ENCODE assay signal across 9 cellular contexts in the genomic region with DNA sequence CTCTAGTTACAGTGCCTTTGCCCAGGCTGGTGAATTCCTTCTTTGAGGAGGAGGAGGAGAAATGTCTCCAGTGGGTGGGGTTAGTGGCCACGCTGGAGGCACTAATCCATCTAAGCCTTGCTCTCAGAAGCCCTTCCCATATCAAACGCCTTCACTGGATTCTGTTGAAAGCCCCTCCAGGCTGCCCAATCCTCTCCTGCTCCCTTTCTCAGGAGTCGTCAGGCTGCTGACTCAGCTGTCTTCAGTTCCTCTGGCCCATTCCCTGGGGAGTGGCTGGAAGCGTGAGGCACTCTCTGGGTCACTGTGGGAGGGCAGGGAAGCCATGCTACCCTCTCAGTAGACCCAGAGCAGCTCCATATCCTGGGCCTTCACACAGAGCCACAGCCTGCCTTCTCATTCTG. TPM values are rescaled to one million over a fixed set of nuclear protein-coding genes. Genes with fewer than 3 reads are reported as not detected.
DNase-seq lines count a peak whose midpoint lies in the region; ATAC-seq, FAIRE-seq and TF ChIP-seq lines count a peak whose summit lies in the region.
"Had no signal": no experiment of that assay in that cellular context is flagged by ENCODE, and none has a peak within 500 bp of the region (broad histone marks: within the 10 kb centered on the region; RNA-seq: fewer than 3 reads in every experiment).

No MANE protein-coding gene starts in this region.

- H3K27ac ChIP-seq in HUES6 (ENCODE audit: low read depth, low read length) (peak overlapping the region; percentile 95), K562 (ENCODE audit: extremely low read depth, low read depth, low read length) (peak overlapping the region; percentile 82; the same call in 2 of the 3 replicates), keratinocyte (ENCODE audit: control insufficient read depth, insufficient read depth, low read length) (no peak overlapping the region), temporal lobe (ENCODE audit: low read depth, low read length) (peak overlapping the region; percentile 57)

- peaks cover 20% of the 10 kb centered on the region for H4K20me1 ChIP-seq in K562 (replicated peaks; ENCODE audit: control insufficient read depth, insufficient read depth, low read length)
- no peaks in the 10 kb centered on the region for H4K20me1 ChIP-seq in keratinocyte (ENCODE audit: control insufficient read depth, extremely low read depth, insufficient read depth, low read length)

- intact Hi-C loops in K562 (cut with micrococcal nuclease): no loop called here

- H3K9me3 ChIP-seq in HUES6 (ENCODE audit: control insufficient read depth, insufficient read depth, low read depth, low read length) (no peaks in the 10 kb centered on the region), K562 (replicated peaks; ENCODE audit: control insufficient read depth, insufficient read depth, low read depth, low read length) (no peaks in the 10 kb centered on the region), keratinocyte (ENCODE audit: control insufficient read depth, low read depth, low read length) (no peaks in the 10 kb centered on the region)

- dilution Hi-C loops in keratinocyte (cut with MboI; ENCODE audit: extremely low pct_ligation_motif_present, low sequenced_read_pairs): no loop called here

- TF ChIP-seq EP300 in K562 (IDR thresholded peaks at IDR 0.05; ENCODE audit: low read length): no peak

- H3K9ac ChIP-seq in HUES6 (ENCODE audit: low read length) (peak overlapping the region; percentile 98), K562 (ENCODE audit: insufficient read depth in 1 of 2, low read depth in 2 of 2, low read length in 2 of 2) (peak overlapping the region in 1 of 2 experiments; percentile 100; a peak in 3 of 4 replicates), keratinocyte (ENCODE audit: control insufficient read depth, extremely low read depth, insufficient read depth, low read length) (peak overlapping the region; percentile 19)

- POLR2A ChIA-PET in K562 (lab: Yijun Ruan, JAX): interaction anchor here (0.6 to 2.6 kb wide), 3 partner anchors 9 to 396 kb away, joined by 3 to 20 read pairs (median 4); a partner anchor contains a TSS

- BruUV-seq in K562 (replicated peaks; lab: Mats Ljungman, UMichigan): no TSS peak

- H3K4me2 ChIP-seq in K562 (ENCODE audit: insufficient read depth, low read length) (peak overlapping the region; percentile 89), keratinocyte (ENCODE audit: control insufficient read depth, extremely low read depth, insufficient read depth, low read depth, low read length) (peak overlapping the region; percentile 98)

- TF ChIP-seq RAD21 in K562 (CRISPR knock-in tag; conservative IDR thresholded peaks at IDR 0.05 in 1 of 2, IDR thresholded peaks at IDR 0.05 in 1 of 2): no peak

- TF ChIP-seq POLR2A in K562 (conservative IDR thresholded peaks at IDR 0.05): no peak

- H3K4me1 ChIP-seq in HUES6 (ENCODE audit: control insufficient read depth, insufficient read depth, low read length) (peaks cover 12% of the 10 kb centered on the region), K562 (replicated peaks in 1 of 2; ENCODE audit: control insufficient read depth in 2 of 2, insufficient read depth in 2 of 2, low read length in 2 of 2) (peaks cover 32 to 35% of the 10 kb centered on the region in 2 experiments; a peak in 4 of 5 replicates), keratinocyte (ENCODE audit: control insufficient read depth, extremely low read depth, insufficient read depth, low read length) (peaks cover 29% of the 10 kb centered on the region)

- in situ Hi-C loops in K562 (cut with MboI): no loop called here

- ATAC-seq in K562 (no peak), HG03139 (IDR thresholded peaks at IDR 0.05; ENCODE audit: unreplicated experiment) (no peak)
- no peak for ATAC-seq in stimulated activated naive CD8-positive, alpha-beta T cell treated with anti-CD3 and anti-CD28 coated beads, Interleukin-15, Interleukin-2, amounts not matched to agents 100 U/mL and 50 U/mL, for 24 hours

- 71% methylated on average over 4 of the region's 4 CpGs for WGBS in K562 (ENCODE audit: insufficient coverage, low coverage, missing lambda C conversion rate)

- CTCF ChIA-PET in K562 (lab: Yijun Ruan, JAX; ENCODE audit: low intra/inter-chr PET ratio): no interaction called here

- H3K36me3 ChIP-seq in HUES6 (ENCODE audit: control insufficient read depth, insufficient read depth, low read length) (peaks cover 63% of the 10 kb centered on the region), K562 (ENCODE audit: control insufficient read depth, insufficient read depth, low read length) (peaks cover 70% of the 10 kb centered on the region), keratinocyte (ENCODE audit: control insufficient read depth in 2 of 2, extremely low read depth in 1 of 2, insufficient read depth in 2 of 2, low read length in 2 of 2) (peaks cover 46 to 51% of the 10 kb centered on the region in 2 experiments)

- H3K79me2 ChIP-seq in K562 (ENCODE audit: control insufficient read depth, insufficient read depth, low read length) (peaks cover 46% of the 10 kb centered on the region), keratinocyte (ENCODE audit: control insufficient read depth, insufficient read depth, low read length) (peaks cover 44% of the 10 kb centered on the region)

- no peaks in the 10 kb centered on the region for H3K9me1 ChIP-seq in K562 (ENCODE audit: control insufficient read depth, insufficient read depth, low read length)
- H3K9me1 ChIP-seq in keratinocyte (ENCODE audit: control insufficient read depth, extremely low read depth, insufficient read depth, low read length): no peaks in the 10 kb centered on the region

- TF ChIP-seq CTCF in K562 (IDR thresholded peaks at IDR 0.05 in 2 of 3, conservative IDR thresholded peaks at IDR 0.05 in 1 of 3; ENCODE audit: insufficient read depth in 2 of 3, low read depth in 1 of 3, low read length in 3 of 3) (no peak), keratinocyte (optimal IDR thresholded peaks at IDR 0.05 in 1 of 3, IDR thresholded peaks at IDR 0.05 in 1 of 3, conservative IDR thresholded peaks at IDR 0.05 in 1 of 3; ENCODE audit: extremely low read depth in 1 of 3, insufficient read depth in 2 of 3, low read length in 3 of 3) (no peak)

- peak overlapping the region; percentile 96 for H3K4me3 ChIP-seq in HUES6 (ENCODE audit: low read depth, low read length)
- H3K4me3 ChIP-seq in K562: peak overlapping the region; percentile 81; the same call in 1 of the 2 replicates
- H3K4me3 ChIP-seq in keratinocyte (ENCODE audit: control insufficient read depth in 2 of 3, extremely low read depth in 1 of 3, insufficient read depth in 2 of 3, low read depth in 1 of 3, low read length in 3 of 3): peak overlapping the region in 2 of 3 experiments; percentile 21 to 91

- H3K27me3 ChIP-seq in HUES6 (ENCODE audit: control insufficient read depth, insufficient read depth, low read length): no peaks in the 10 kb centered on the region
- H3K27me3 ChIP-seq in K562 (ENCODE audit: control insufficient read depth in 2 of 2, insufficient read depth in 2 of 2, low read length in 2 of 2): no peaks in the 10 kb centered on the region
- H3K27me3 ChIP-seq in keratinocyte (ENCODE audit: control insufficient read depth, extremely low read depth, insufficient read depth, low read length): no peaks in the 10 kb centered on the region

- FAIRE-seq in K562 (lab: Jason Lieb, UNC) (no peak), keratinocyte (lab: Jason Lieb, UNC) (no peak)

- DNase-seq in K562 (ENCODE audit: extremely low read depth in 1 of 4, low spot score in 3 of 4) (no peak), keratinocyte (ENCODE audit: low read depth, low spot score) (no peak), NCI-H187 treated with DMSO at 0.1 percent for 48 hours (lab: John Stamatoyannopoulos, UW) (no peak), NCI-H69 (lab: John Stamatoyannopoulos, UW) (no peak)
- no peak for DNase-seq in stimulated activated naive CD8-positive, alpha-beta T cell treated with anti-CD3 and anti-CD28 coated beads, Interleukin-15, Interleukin-2, amounts not matched to agents 100 U/mL and 50 U/mL, for 24 hours

- H2AFZ ChIP-seq in K562 (ENCODE audit: low read depth, low read length) (no peak overlapping the region), keratinocyte (ENCODE audit: control insufficient read depth, low read length) (no peak overlapping the region)

RNA-seq across cellular contexts. Expression of a gene that starts 2.7 kb away (rescaled TPM):
- total RNA-seq in K562 (2011; cell fraction: chromatin; rRNA removed; ENCODE audit: low replicate concordance): 357 and 707 TPM in 2 replicates
- 352 and 411 TPM in 2 replicates for total RNA-seq in K562 (2011; cell fraction: nucleolus; rRNA removed)
- total RNA-seq in K562 (2011; cell fraction: nucleoplasm; rRNA removed): 363 and 369 TPM in 2 replicates
- 282 and 320 TPM in 2 replicates for total RNA-seq in K562 (2014; rRNA removed)
- 277 and 296 TPM in 2 replicates for total RNA-seq in K562 (2014; rRNA removed; fragmentation: Illumina TruSeq; extraction: Trizol)
- total RNA-seq in K562 (2015; rRNA removed; fragmentation: Illumina TruSeq; extraction: Trizol): 247 and 250 TPM in 2 replicates
- total RNA-seq in K562 (2021): 367 and 385 TPM in 2 replicates
- 505 and 704 TPM in 2 replicates for polyA plus RNA-seq in K562 (2011; rRNA removed)
- polyA plus RNA-seq in K562 (2011; cell fraction: cytosol; rRNA removed): 307 and 406 TPM in 2 replicates
- polyA plus RNA-seq in K562 (2011; cell fraction: nucleus; rRNA removed): 576 and 635 TPM in 2 replicates
- polyA plus RNA-seq in K562 (2012): 764 and 803 TPM in 2 replicates
- 400 and 440 TPM in 2 replicates for polyA plus RNA-seq in K562 (2014; fragmentation: Illumina TruSeq; extraction: Trizol)
- 100 to 1,000 TPM; 118 to 252 TPM for polyA plus RNA-seq in K562 (2014; fragmentation: Nextera tagmentation; extraction: Ambion mirVana)
- 275 and 325 TPM in 2 replicates for polyA plus RNA-seq in K562 (2014; rRNA removed)
- polyA minus RNA-seq in K562 (2011; rRNA and poly(A)+ RNA removed): 381 and 396 TPM in 2 replicates
- polyA minus RNA-seq in K562 (2011; cell fraction: cytosol; rRNA and poly(A)+ RNA removed): 150 and 169 TPM in 2 replicates
- polyA minus RNA-seq in K562 (2011; cell fraction: nucleus; rRNA and poly(A)+ RNA removed): 111 and 158 TPM in 2 replicates
- polyA plus RNA-seq in keratinocyte: 431 to 520 TPM (median 443 TPM) in 3 replicates
- polyA plus RNA-seq in keratinocyte (2011; ENCODE audit: low read depth): 256 TPM
- polyA plus RNA-seq in keratinocyte (2011; cell fraction: cytosol; rRNA removed): 502 and 514 TPM in 2 replicates
- polyA plus RNA-seq in keratinocyte (2011; cell fraction: nucleus; rRNA removed): 420 and 435 TPM in 2 replicates
- polyA plus RNA-seq in keratinocyte (2012; ENCODE audit: low replicate concordance): 245 and 379 TPM in 2 replicates
- 406 to 530 TPM (median 414 TPM) in 3 replicates for polyA minus RNA-seq in keratinocyte
- polyA minus RNA-seq in keratinocyte (2011; cell fraction: cytosol; rRNA and poly(A)+ RNA removed): 237 TPM
- polyA minus RNA-seq in keratinocyte (2011; cell fraction: nucleus; rRNA and poly(A)+ RNA removed): 97.3 and 124 TPM in 2 replicates
- 228 TPM for total RNA-seq in temporal lobe

RNA-seq across cellular contexts. Expression of a gene that starts 8.7 kb away (rescaled TPM):
- 203 and 374 TPM in 2 replicates for total RNA-seq in K562 (2011; cell fraction: chromatin; rRNA removed; ENCODE audit: low replicate concordance)
- 204 and 235 TPM in 2 replicates for total RNA-seq in K562 (2011; cell fraction: nucleolus; rRNA removed)
- 155 and 178 TPM in 2 replicates for total RNA-seq in K562 (2011; cell fraction: nucleoplasm; rRNA removed)
- total RNA-seq in K562 (2014; rRNA removed) (47.1 and 54.2 TPM in 2 replicates), K562 (2014; rRNA removed; fragmentation: Illumina TruSeq; extraction: Trizol) (17.6 and 20.0 TPM in 2 replicates), K562 (2015; rRNA removed; fragmentation: Illumina TruSeq; extraction: Trizol) (33.6 and 37.7 TPM in 2 replicates), K562 (2021) (61.9 and 77.9 TPM in 2 replicates), temporal lobe (38.4 TPM)
- polyA plus RNA-seq in K562 (2011; rRNA removed) (45.1 and 59.3 TPM in 2 replicates), K562 (2014; fragmentation: Illumina TruSeq; extraction: Trizol) (51.0 and 57.1 TPM in 2 replicates), K562 (2014; fragmentation: Nextera tagmentation; extraction: Ambion mirVana) (10 to 100 TPM in 1 of 2 experiments, 1 to 10 TPM in 1; 6.7 to 23.7 TPM), K562 (2014; rRNA removed) (65.0 and 68.5 TPM in 2 replicates), keratinocyte (39.2 to 53.8 TPM (median 43.5 TPM) in 3 replicates)
- 54.7 and 103 TPM in 2 replicates for polyA plus RNA-seq in K562 (2011; cell fraction: cytosol; rRNA removed)
- 298 and 363 TPM in 2 replicates for polyA plus RNA-seq in K562 (2011; cell fraction: nucleus; rRNA removed)
- 47.0 and 54.1 TPM in 2 replicates for polyA plus RNA-seq in K562 (2012)
- 45.4 and 50.7 TPM in 2 replicates for polyA minus RNA-seq in K562 (2011; rRNA and poly(A)+ RNA removed)
- 31.0 and 41.5 TPM in 2 replicates for polyA minus RNA-seq in K562 (2011; cell fraction: cytosol; rRNA and poly(A)+ RNA removed)
- polyA minus RNA-seq in K562 (2011; cell fraction: nucleus; rRNA and poly(A)+ RNA removed): 96.3 and 137 TPM in 2 replicates
- 47.7 TPM for polyA plus RNA-seq in keratinocyte (2011; ENCODE audit: low read depth)
- 26.7 and 36.0 TPM in 2 replicates for polyA plus RNA-seq in keratinocyte (2011; cell fraction: cytosol; rRNA removed)
- polyA plus RNA-seq in keratinocyte (2011; cell fraction: nucleus; rRNA removed): 89.2 and 94.7 TPM in 2 replicates
- 38.3 and 39.1 TPM in 2 replicates for polyA plus RNA-seq in keratinocyte (2012; ENCODE audit: low replicate concordance)
- 61.1 to 138 TPM (median 89.5 TPM) in 3 replicates for polyA minus RNA-seq in keratinocyte
- polyA minus RNA-seq in keratinocyte (2011; cell fraction: cytosol; rRNA and poly(A)+ RNA removed): 66.2 TPM
- 55.7 and 63.4 TPM in 2 replicates for polyA minus RNA-seq in keratinocyte (2011; cell fraction: nucleus; rRNA and poly(A)+ RNA removed)

RNA-seq across cellular contexts. Expression of a gene that starts 22.2 kb away (rescaled TPM):
- total RNA-seq in K562 (2011; cell fraction: chromatin; rRNA removed; ENCODE audit: low replicate concordance): 88.9 and 157 TPM in 2 replicates
- total RNA-seq in K562 (2011; cell fraction: nucleolus; rRNA removed): 73.2 and 83.2 TPM in 2 replicates
- 65.6 and 69.9 TPM in 2 replicates for total RNA-seq in K562 (2011; cell fraction: nucleoplasm; rRNA removed)
- total RNA-seq in K562 (2014; rRNA removed) (25.7 and 26.5 TPM in 2 replicates), K562 (2014; rRNA removed; fragmentation: Illumina TruSeq; extraction: Trizol) (8.7 and 9.8 TPM in 2 replicates), K562 (2015; rRNA removed; fragmentation: Illumina TruSeq; extraction: Trizol) (16.0 and 17.2 TPM in 2 replicates), K562 (2021) (54.4 and 57.9 TPM in 2 replicates), temporal lobe (28.0 TPM)
- polyA plus RNA-seq in K562 (2011; rRNA removed) (20.1 and 28.7 TPM in 2 replicates), K562 (2014; fragmentation: Illumina TruSeq; extraction: Trizol) (44.3 and 44.8 TPM in 2 replicates), K562 (2014; fragmentation: Nextera tagmentation; extraction: Ambion mirVana) (1 to 10 TPM; 3.1 to 5.4 TPM), K562 (2014; rRNA removed) (42.8 and 46.6 TPM in 2 replicates), keratinocyte (16.0 to 21.9 TPM (median 18.5 TPM) in 3 replicates)
- 24.9 and 26.6 TPM in 2 replicates for polyA plus RNA-seq in K562 (2011; cell fraction: cytosol; rRNA removed)
- 70.4 and 103 TPM in 2 replicates for polyA plus RNA-seq in K562 (2011; cell fraction: nucleus; rRNA removed)
- 39.3 and 52.8 TPM in 2 replicates for polyA plus RNA-seq in K562 (2012)
- polyA minus RNA-seq in K562 (2011; rRNA and poly(A)+ RNA removed): 14.5 and 16.5 TPM in 2 replicates
- 29.0 and 36.2 TPM in 2 replicates for polyA minus RNA-seq in K562 (2011; cell fraction: cytosol; rRNA and poly(A)+ RNA removed)
- 20.6 and 36.3 TPM in 2 replicates for polyA minus RNA-seq in K562 (2011; cell fraction: nucleus; rRNA and poly(A)+ RNA removed)
- 33.3 TPM for polyA plus RNA-seq in keratinocyte (2011; ENCODE audit: low read depth)
- polyA plus RNA-seq in keratinocyte (2011; cell fraction: cytosol; rRNA removed): 15.3 and 24.4 TPM in 2 replicates
- 56.2 and 72.1 TPM in 2 replicates for polyA plus RNA-seq in keratinocyte (2011; cell fraction: nucleus; rRNA removed)
- polyA plus RNA-seq in keratinocyte (2012; ENCODE audit: low replicate concordance): 23.5 and 27.0 TPM in 2 replicates
- 30.6 to 75.2 TPM (median 33.8 TPM) in 3 replicates for polyA minus RNA-seq in keratinocyte
- 34.0 TPM for polyA minus RNA-seq in keratinocyte (2011; cell fraction: cytosol; rRNA and poly(A)+ RNA removed)
- polyA minus RNA-seq in keratinocyte (2011; cell fraction: nucleus; rRNA and poly(A)+ RNA removed): 18.9 and 20.0 TPM in 2 replicates

RNA-seq across cellular contexts. Expression of a gene that starts 42.2 kb away (rescaled TPM):
- 169 and 262 TPM in 2 replicates for total RNA-seq in K562 (2011; cell fraction: chromatin; rRNA removed; ENCODE audit: low replicate concordance)
- 136 and 137 TPM in 2 replicates for total RNA-seq in K562 (2011; cell fraction: nucleolus; rRNA removed)
- 121 and 132 TPM in 2 replicates for total RNA-seq in K562 (2011; cell fraction: nucleoplasm; rRNA removed)
- 66.4 and 91.1 TPM in 2 replicates for total RNA-seq in K562 (2014; rRNA removed)
- 70.4 and 70.8 TPM in 2 replicates for total RNA-seq in K562 (2014; rRNA removed; fragmentation: Illumina TruSeq; extraction: Trizol)
- 71.8 and 74.0 TPM in 2 replicates for total RNA-seq in K562 (2015; rRNA removed; fragmentation: Illumina TruSeq; extraction: Trizol)
- total RNA-seq in K562 (2021): 62.9 and 67.5 TPM in 2 replicates
- 76.8 and 87.2 TPM in 2 replicates for polyA plus RNA-seq in K562 (2011; rRNA removed)
- 59.9 and 66.1 TPM in 2 replicates for polyA plus RNA-seq in K562 (2011; cell fraction: cytosol; rRNA removed)
- 209 and 258 TPM in 2 replicates for polyA plus RNA-seq in K562 (2011; cell fraction: nucleus; rRNA removed)
- polyA plus RNA-seq in K562 (2012): 55.0 and 58.2 TPM in 2 replicates
- polyA plus RNA-seq in K562 (2014; fragmentation: Illumina TruSeq; extraction: Trizol): 70.9 and 75.5 TPM in 2 replicates
- 10 to 100 TPM; 19.1 to 31.8 TPM for polyA plus RNA-seq in K562 (2014; fragmentation: Nextera tagmentation; extraction: Ambion mirVana)
- 92.4 and 95.6 TPM in 2 replicates for polyA plus RNA-seq in K562 (2014; rRNA removed)
- 70.4 and 76.8 TPM in 2 replicates for polyA minus RNA-seq in K562 (2011; rRNA and poly(A)+ RNA removed)
- polyA minus RNA-seq in K562 (2011; cell fraction: cytosol; rRNA and poly(A)+ RNA removed): 21.8 and 27.8 TPM in 2 replicates
- polyA minus RNA-seq in K562 (2011; cell fraction: nucleus; rRNA and poly(A)+ RNA removed): 59.4 and 76.5 TPM in 2 replicates
- 31.9 to 37.9 TPM (median 33.7 TPM) in 3 replicates for polyA plus RNA-seq in keratinocyte
- 48.6 TPM for polyA plus RNA-seq in keratinocyte (2011; ENCODE audit: low read depth)
- 22.2 and 24.4 TPM in 2 replicates for polyA plus RNA-seq in keratinocyte (2011; cell fraction: cytosol; rRNA removed)
- 55.3 and 62.8 TPM in 2 replicates for polyA plus RNA-seq in keratinocyte (2011; cell fraction: nucleus; rRNA removed)
- polyA plus RNA-seq in keratinocyte (2012; ENCODE audit: low replicate concordance): 28.9 and 31.9 TPM in 2 replicates
- 22.5 to 37.1 TPM (median 30.7 TPM) in 3 replicates for polyA minus RNA-seq in keratinocyte
- polyA minus RNA-seq in keratinocyte (2011; cell fraction: cytosol; rRNA and poly(A)+ RNA removed): 16.5 TPM
- polyA minus RNA-seq in keratinocyte (2011; cell fraction: nucleus; rRNA and poly(A)+ RNA removed): 18.0 and 22.5 TPM in 2 replicates
- 29.7 TPM for total RNA-seq in temporal lobe

RNA-seq across cellular contexts. Expression of a gene that starts 52.1 kb away (rescaled TPM):
- total RNA-seq in K562 (2011; cell fraction: chromatin; rRNA removed; ENCODE audit: low replicate concordance): not detected in 2 replicates
- total RNA-seq in K562 (2011; cell fraction: nucleolus; rRNA removed): not detected in 2 replicates
- not detected in 2 replicates for total RNA-seq in K562 (2011; cell fraction: nucleoplasm; rRNA removed)
- total RNA-seq in K562 (2014; rRNA removed) (not detected in 2 replicates), K562 (2014; rRNA removed; fragmentation: Illumina TruSeq; extraction: Trizol) (not detected in 2 replicates), K562 (2015; rRNA removed; fragmentation: Illumina TruSeq; extraction: Trizol) (not detected in 2 replicates), K562 (2021) (0.04 TPM in 1 of 2 replicates, not detected in the other), temporal lobe (1.7 TPM)
- polyA plus RNA-seq in K562 (2011; rRNA removed) (not detected in 2 replicates), K562 (2014; fragmentation: Illumina TruSeq; extraction: Trizol) (not detected in 2 replicates), K562 (2014; fragmentation: Nextera tagmentation; extraction: Ambion mirVana) (not detected), K562 (2014; rRNA removed) (not detected in 2 replicates), keratinocyte (not detected in 3 replicates)
- polyA plus RNA-seq in K562 (2011; cell fraction: cytosol; rRNA removed): not detected in 2 replicates
- not detected in 2 replicates for polyA plus RNA-seq in K562 (2011; cell fraction: nucleus; rRNA removed)
- 0.03 and 0.18 TPM in 2 replicates for polyA plus RNA-seq in K562 (2012)
- not detected in 2 replicates for polyA minus RNA-seq in K562 (2011; rRNA and poly(A)+ RNA removed)
- polyA minus RNA-seq in K562 (2011; cell fraction: cytosol; rRNA and poly(A)+ RNA removed): not detected in 2 replicates
- not detected in 2 replicates for polyA minus RNA-seq in K562 (2011; cell fraction: nucleus; rRNA and poly(A)+ RNA removed)
- polyA plus RNA-seq in keratinocyte (2011; ENCODE audit: low read depth): not detected
- not detected in 2 replicates for polyA plus RNA-seq in keratinocyte (2011; cell fraction: cytosol; rRNA removed)
- not detected in 2 replicates for polyA plus RNA-seq in keratinocyte (2011; cell fraction: nucleus; rRNA removed)
- 0.68 TPM in 1 of 2 replicates, not detected in the other for polyA plus RNA-seq in keratinocyte (2012; ENCODE audit: low replicate concordance)
- polyA minus RNA-seq in keratinocyte: not detected in 3 replicates
- not detected for polyA minus RNA-seq in keratinocyte (2011; cell fraction: cytosol; rRNA and poly(A)+ RNA removed)
- not detected in 2 replicates for polyA minus RNA-seq in keratinocyte (2011; cell fraction: nucleus; rRNA and poly(A)+ RNA removed)
- total RNA-seq: activated CD8-positive, alpha-beta memory T cell treated with anti-CD3 and anti-CD28 coated beads for 36 hours had no signal
